Comparison of ENCODE assay signal across 11 cellular contexts in genomic region chr18:6113650-6114049, GRCh38.
"Had no signal": no experiment of that assay in that cellular context is flagged by ENCODE, and none has a peak within 500 bp of the region (broad histone marks: within the 10 kb centered on the region; RNA-seq: fewer than 3 reads in every experiment).

No MANE protein-coding gene starts in this region.

- H2AFZ ChIP-seq: GM23248, GM23338 had no signal

- H3K36me3 ChIP-seq: HAP-1 had no signal

- H3K9me3 ChIP-seq: HAP-1 had no signal

- H3K4me3 ChIP-seq: GM23248, GM23338, HAP-1 had no signal

- H3K4me2 ChIP-seq: GM23338 had no signal

- DNase-seq: GM23248, GOT3, H7, H9, HCEC 1CT, HFFc6 had no signal

- ATAC-seq: GM23338, HCT116 had no signal

- FAIRE-seq: H1, H54 had no signal

- H3K9ac ChIP-seq: GM23248 had no signal

- H3K4me1 ChIP-seq: HAP-1 had no signal

- H3K27ac ChIP-seq: GM23248 had no signal
